In the genomic region with DNA sequence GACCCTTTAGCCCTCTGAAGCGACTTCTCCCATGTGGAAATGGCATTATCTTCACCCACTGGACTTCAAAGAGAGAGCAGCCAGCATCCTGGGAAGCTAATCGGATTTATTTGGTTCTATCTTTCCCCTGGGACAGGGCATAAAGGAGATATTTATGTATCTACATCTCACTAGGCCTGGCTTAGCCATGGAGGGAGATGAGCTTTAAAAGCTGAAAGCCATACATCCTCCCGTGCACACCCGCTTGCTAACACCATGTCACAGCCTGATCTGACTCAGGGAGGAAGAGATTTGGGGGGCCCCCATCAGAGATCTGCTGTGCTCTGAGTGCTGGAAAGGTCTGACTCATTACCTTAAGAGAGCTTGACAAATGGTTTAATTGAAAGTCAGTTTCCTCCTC, we compare ENCODE assay signal across 1 cellular context.
TF ChIP-seq lines count a peak whose summit lies in the region.

No MANE protein-coding gene starts in this region.

TF ChIP-seq in SK-N-SH, 30 proteins besides CTCF, POLR2A, EP300 and RAD21 (continued from another document):
- TF ChIP-seq, protein P1, sequence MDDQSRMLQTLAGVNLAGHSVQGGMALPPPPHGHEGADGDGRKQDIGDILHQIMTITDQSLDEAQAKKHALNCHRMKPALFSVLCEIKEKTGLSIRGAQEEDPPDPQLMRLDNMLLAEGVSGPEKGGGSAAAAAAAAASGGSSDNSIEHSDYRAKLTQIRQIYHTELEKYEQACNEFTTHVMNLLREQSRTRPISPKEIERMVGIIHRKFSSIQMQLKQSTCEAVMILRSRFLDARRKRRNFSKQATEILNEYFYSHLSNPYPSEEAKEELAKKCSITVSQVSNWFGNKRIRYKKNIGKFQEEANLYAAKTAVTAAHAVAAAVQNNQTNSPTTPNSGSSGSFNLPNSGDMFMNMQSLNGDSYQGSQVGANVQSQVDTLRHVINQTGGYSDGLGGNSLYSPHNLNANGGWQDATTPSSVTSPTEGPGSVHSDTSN (IDR thresholded peaks at IDR 0.05), result no peak
- TF ChIP-seq, protein P2, sequence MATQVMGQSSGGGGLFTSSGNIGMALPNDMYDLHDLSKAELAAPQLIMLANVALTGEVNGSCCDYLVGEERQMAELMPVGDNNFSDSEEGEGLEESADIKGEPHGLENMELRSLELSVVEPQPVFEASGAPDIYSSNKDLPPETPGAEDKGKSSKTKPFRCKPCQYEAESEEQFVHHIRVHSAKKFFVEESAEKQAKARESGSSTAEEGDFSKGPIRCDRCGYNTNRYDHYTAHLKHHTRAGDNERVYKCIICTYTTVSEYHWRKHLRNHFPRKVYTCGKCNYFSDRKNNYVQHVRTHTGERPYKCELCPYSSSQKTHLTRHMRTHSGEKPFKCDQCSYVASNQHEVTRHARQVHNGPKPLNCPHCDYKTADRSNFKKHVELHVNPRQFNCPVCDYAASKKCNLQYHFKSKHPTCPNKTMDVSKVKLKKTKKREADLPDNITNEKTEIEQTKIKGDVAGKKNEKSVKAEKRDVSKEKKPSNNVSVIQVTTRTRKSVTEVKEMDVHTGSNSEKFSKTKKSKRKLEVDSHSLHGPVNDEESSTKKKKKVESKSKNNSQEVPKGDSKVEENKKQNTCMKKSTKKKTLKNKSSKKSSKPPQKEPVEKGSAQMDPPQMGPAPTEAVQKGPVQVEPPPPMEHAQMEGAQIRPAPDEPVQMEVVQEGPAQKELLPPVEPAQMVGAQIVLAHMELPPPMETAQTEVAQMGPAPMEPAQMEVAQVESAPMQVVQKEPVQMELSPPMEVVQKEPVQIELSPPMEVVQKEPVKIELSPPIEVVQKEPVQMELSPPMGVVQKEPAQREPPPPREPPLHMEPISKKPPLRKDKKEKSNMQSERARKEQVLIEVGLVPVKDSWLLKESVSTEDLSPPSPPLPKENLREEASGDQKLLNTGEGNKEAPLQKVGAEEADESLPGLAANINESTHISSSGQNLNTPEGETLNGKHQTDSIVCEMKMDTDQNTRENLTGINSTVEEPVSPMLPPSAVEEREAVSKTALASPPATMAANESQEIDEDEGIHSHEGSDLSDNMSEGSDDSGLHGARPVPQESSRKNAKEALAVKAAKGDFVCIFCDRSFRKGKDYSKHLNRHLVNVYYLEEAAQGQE (IDR thresholded peaks at IDR 0.05; ENCODE audit: low read depth, low read length), result no peak
- TF ChIP-seq RXRA (IDR thresholded peaks at IDR 0.05; ENCODE audit: borderline replicate concordance, low read depth) (no peak), MXI1 (IDR thresholded peaks at IDR 0.05; ENCODE audit: low read depth, low read length) (no peak)
TF ChIP-seq in SK-N-SH: peak in this region for 2.
